ENCODE assay signal across 21 cellular contexts in genomic region chr4:124386648-124387047, GRCh38.
DNase-seq lines count a peak whose midpoint lies in the region; ATAC-seq and TF ChIP-seq lines count a peak whose summit lies in the region.
"Had no signal": no experiment of that assay in that cellular context is flagged by ENCODE, and none has a peak within 500 bp of the region (broad histone marks: within the 10 kb centered on the region; RNA-seq: fewer than 3 reads in every experiment).

No MANE protein-coding gene starts in this region.

- intact Hi-C loops in adrenal gland (cut with DNase I): no loop called here

- no peak for TF ChIP-seq CTCF in NB4 (IDR thresholded peaks at IDR 0.05; ENCODE audit: low read depth, low read length)
- TF ChIP-seq CTCF in thoracic aorta (IDR thresholded peaks at IDR 0.05): no peak
- TF ChIP-seq CTCF in adrenal gland (IDR thresholded peaks at IDR 0.05): no peak

- H3K36me3 ChIP-seq in thoracic aorta (no peaks in the 10 kb centered on the region), adrenal gland (replicated peaks in 1 of 2) (no peaks in the 10 kb centered on the region)
- H3K36me3 ChIP-seq: brain microvascular endothelial cell, heart left ventricle, Peyer's patch had no signal

- WGBS in adrenal gland, 4 donors: 70 to 79% (median 76%) methylated on average over 6 of the region's 6 CpGs

- DNase-seq in NB4 (ENCODE audit: low read depth) (peak; percentile 2), thoracic aorta (ENCODE audit: low spot score) (no peak), DMS114 treated with DMSO at 0.1 percent for 48 hours (lab: John Stamatoyannopoulos, UW; ENCODE audit: unreplicated experiment) (no peak), NCI-H82 treated with DMSO at 0.1 percent for 48 hours (lab: John Stamatoyannopoulos, UW; ENCODE audit: unreplicated experiment) (no peak), adrenal gland (no peak)
- DNase-seq: activated CD4-positive, alpha-beta memory T cell treated with anti-CD3 and anti-CD28 coated beads for 36 hours; activated gamma-delta T cell; brain microvascular endothelial cell; CD4-positive, alpha-beta memory T cell; DMS153; heart left ventricle; HFFc6; NCI-H1436; NCI-H2171; NCI-H748 treated with DMSO at 0.1 percent for 48 hours; Peyer's patch had no signal

- H3K27me3 ChIP-seq in thoracic aorta (replicated peaks; ENCODE audit: insufficient read depth): no peaks in the 10 kb centered on the region
- H3K27me3 ChIP-seq in adrenal gland: no peaks in the 10 kb centered on the region
- H3K27me3 ChIP-seq: brain microvascular endothelial cell, heart left ventricle, Peyer's patch had no signal

- H3K9me3 ChIP-seq in thoracic aorta (no peaks in the 10 kb centered on the region), adrenal gland (replicated peaks in 1 of 3) (no peaks in the 10 kb centered on the region)
- H3K9me3 ChIP-seq: heart left ventricle, Peyer's patch had no signal

- H3K27ac ChIP-seq in thoracic aorta: no peak overlapping the region
- H3K27ac ChIP-seq in adrenal gland: no peak overlapping the region
- H3K27ac ChIP-seq: brain microvascular endothelial cell, Peyer's patch had no signal

- ATAC-seq in GM18868 (IDR thresholded peaks at IDR 0.05; ENCODE audit: unreplicated experiment) (peak; percentile 49), HG02981 (IDR thresholded peaks at IDR 0.05; ENCODE audit: unreplicated experiment) (peak; percentile 77), thoracic aorta (ENCODE audit: insufficient number of reproducible peaks, low FRiP score, low read depth) (no peak)
- ATAC-seq: HepG2; left lobe of liver; stimulated activated memory B cell treated with anti-CD40 and anti-IgM and Interleukin-4, amounts not matched to agents 10 μg/mL and 1 μg/mL and 100 μg/mL, for 72 hours had no signal

- TF ChIP-seq POLR2A in NB4 (IDR thresholded peaks at IDR 0.05; ENCODE audit: extremely low read depth, insufficient read length) (no peak), adrenal gland (IDR thresholded peaks at IDR 0.05) (no peak)

- H3K4me3 ChIP-seq in NB4 (ENCODE audit: low read depth, low read length) (no peak overlapping the region), thoracic aorta (peak overlapping the region; percentile 19), adrenal gland (no peak overlapping the region)
- H3K4me3 ChIP-seq: Peyer's patch had no signal

- peaks cover 0 to 6% of the 10 kb centered on the region in 2 donors for H3K4me1 ChIP-seq in thoracic aorta (ENCODE audit: control insufficient read depth in 1 of 2, low read depth in 2 of 2)
- H3K4me1 ChIP-seq in adrenal gland (replicated peaks in 1 of 2): no peaks in the 10 kb centered on the region
- H3K4me1 ChIP-seq: heart left ventricle, Peyer's patch had no signal
